Comparison of ENCODE assay signal across 9 cellular contexts in genomic region chr2:71129114-71129890, GRCh38. TPM values are rescaled to one million over a fixed set of nuclear protein-coding genes. Genes with fewer than 3 reads are reported as not detected.
DNase-seq lines count a peak whose midpoint lies in the region; ATAC-seq and TF ChIP-seq lines count a peak whose summit lies in the region.
"Had no signal": no experiment of that assay in that cellular context is flagged by ENCODE, and none has a peak within 500 bp of the region (broad histone marks: within the 10 kb centered on the region; RNA-seq: fewer than 3 reads in every experiment).

No MANE protein-coding gene starts in this region.

- H3K4me3 ChIP-seq in Peyer's patch = peak overlapping the region; percentile 70 to 88 (median 79)
- peak overlapping the region; percentile 69 for H3K4me3 ChIP-seq in right cardiac atrium (ENCODE audit: low read length)
- H3K4me3 ChIP-seq in subcutaneous abdominal adipose tissue (ENCODE audit: low read depth in 1 of 5, low read length in 5 of 5) = peak overlapping the region; percentile 85 to 97 (median 91)

- peaks cover 0 to 32% (median 0%) of the 10 kb centered on the region in 4 donors for H3K4me1 ChIP-seq in Peyer's patch
- H3K4me1 ChIP-seq in right cardiac atrium (ENCODE audit: control insufficient read depth, insufficient read depth, low read length) = peaks cover 1% of the 10 kb centered on the region
- H3K4me1 ChIP-seq in subcutaneous abdominal adipose tissue (ENCODE audit: control insufficient read depth in 5 of 5, insufficient read depth in 5 of 5, low read length in 5 of 5) = peaks cover 2 to 35% (median 30%) of the 10 kb centered on the region in 5 donors

- H3K27ac ChIP-seq in Peyer's patch (peak overlapping the region; percentile 85 to 97 (median 91)), right cardiac atrium (ENCODE audit: low read length) (peak overlapping the region; percentile 97), subcutaneous abdominal adipose tissue (ENCODE audit: low read depth, low read length) (peak overlapping the region; percentile 92)

- 1% methylated on average over 17 of the region's 17 CpGs for WGBS in right cardiac atrium

- no peaks in the 10 kb centered on the region for H3K27me3 Mint-ChIP-seq in chondrocyte (ENCODE audit: low read depth)
- H3K27me3 Mint-ChIP-seq: brain had no signal

- H3K27ac Mint-ChIP-seq in chondrocyte (ENCODE audit: unreplicated experiment) = no peak overlapping the region

- peak; percentile 28 for DNase-seq in NCI-H2029 (lab: John Stamatoyannopoulos, UW)
- no peak for DNase-seq in NCI-H2029 treated with DMSO at 0.1 percent for 48 hours (lab: John Stamatoyannopoulos, UW)
- no peak for DNase-seq in Peyer's patch
- DNase-seq in right cardiac atrium = no peak
- no peak for DNase-seq in chondrocyte (ENCODE audit: low spot score)

- H3K4me3 Mint-ChIP-seq in chondrocyte (ENCODE audit: unreplicated experiment) = no peak overlapping the region
- H3K4me3 Mint-ChIP-seq: brain had no signal

- H3K9me3 ChIP-seq in Peyer's patch = no peaks in the 10 kb centered on the region
- no peaks in the 10 kb centered on the region for H3K9me3 ChIP-seq in right cardiac atrium (ENCODE audit: control insufficient read depth, low read length)
- H3K9me3 ChIP-seq in subcutaneous abdominal adipose tissue (ENCODE audit: control insufficient read depth in 5 of 5, low read length in 5 of 5) = no peaks in the 10 kb centered on the region

- peak overlapping the region; percentile 77 to 96 (median 78) for H3K9ac ChIP-seq in subcutaneous abdominal adipose tissue (ENCODE audit: low read length in 5 of 5)

- intact Hi-C loops in right cardiac atrium (cut with DNase I) = no loop called here

- H3K27me3 ChIP-seq in Peyer's patch = no peaks in the 10 kb centered on the region
- H3K27me3 ChIP-seq in right cardiac atrium (ENCODE audit: control insufficient read depth, insufficient read depth) = no peaks in the 10 kb centered on the region
- no peaks in the 10 kb centered on the region for H3K27me3 ChIP-seq in subcutaneous abdominal adipose tissue (ENCODE audit: control insufficient read depth in 5 of 5, insufficient read depth in 4 of 5, low read length in 5 of 5)

- TF ChIP-seq POLR2A in Peyer's patch (IDR thresholded peaks at IDR 0.05) = no peak

- peaks cover 5% of the 10 kb centered on the region for H3K36me3 Mint-ChIP-seq in chondrocyte (ENCODE audit: low read depth)

- no peaks in the 10 kb centered on the region for H3K9me3 Mint-ChIP-seq in chondrocyte (ENCODE audit: low read depth)
- H3K9me3 Mint-ChIP-seq: brain had no signal

- TF ChIP-seq CTCF in Peyer's patch (IDR thresholded peaks at IDR 0.05) (no peak), chondrocyte (IDR thresholded peaks at IDR 0.05) (no peak)

- ATAC-seq in right cardiac atrium (peak in 1 of 2 donors; percentile 29), HG02588 (IDR thresholded peaks at IDR 0.05; ENCODE audit: unreplicated experiment) (no peak), HG03025 (IDR thresholded peaks at IDR 0.05; ENCODE audit: low FRiP score, unreplicated experiment) (no peak)

- H3K4me1 Mint-ChIP-seq in chondrocyte (ENCODE audit: low read depth) = peaks cover 25% of the 10 kb centered on the region

- H3K36me3 ChIP-seq in Peyer's patch (peaks cover 0 to 9% (median 0%) of the 10 kb centered on the region in 3 donors), subcutaneous abdominal adipose tissue (ENCODE audit: control insufficient read depth in 5 of 5, insufficient read depth in 5 of 5, low read length in 5 of 5) (peaks cover 5 to 8% (median 6%) of the 10 kb centered on the region in 5 donors)

RNA-seq across cellular contexts. Expression of gene MCEE, which starts 0.7 kb away (rescaled TPM):
- total RNA-seq in Peyer's patch (10 to 100 TPM; 14.0 to 31.5 (median 22.1) TPM), right cardiac atrium (10 to 100 TPM; 25.0 to 32.6 (median 28.8) TPM), chondrocyte (21.1 to 26.5 TPM (median 22.6 TPM) in 3 replicates)
- polyA plus RNA-seq in right cardiac atrium = 44.2 TPM

RNA-seq across cellular contexts. Expression of gene MPHOSPH10, which starts 1.1 kb away (rescaled TPM):
- total RNA-seq in Peyer's patch = 10 to 100 TPM; 16.3 to 37.1 (median 20.7) TPM
- total RNA-seq in right cardiac atrium = 10 to 100 TPM; 19.1 to 22.3 (median 21.2) TPM
- 23.4 TPM for polyA plus RNA-seq in right cardiac atrium
- total RNA-seq in chondrocyte = 28.6 to 45.5 TPM (median 36.2 TPM) in 3 replicates
